9 cellular contexts compared by ENCODE assay signal in the genomic region with DNA sequence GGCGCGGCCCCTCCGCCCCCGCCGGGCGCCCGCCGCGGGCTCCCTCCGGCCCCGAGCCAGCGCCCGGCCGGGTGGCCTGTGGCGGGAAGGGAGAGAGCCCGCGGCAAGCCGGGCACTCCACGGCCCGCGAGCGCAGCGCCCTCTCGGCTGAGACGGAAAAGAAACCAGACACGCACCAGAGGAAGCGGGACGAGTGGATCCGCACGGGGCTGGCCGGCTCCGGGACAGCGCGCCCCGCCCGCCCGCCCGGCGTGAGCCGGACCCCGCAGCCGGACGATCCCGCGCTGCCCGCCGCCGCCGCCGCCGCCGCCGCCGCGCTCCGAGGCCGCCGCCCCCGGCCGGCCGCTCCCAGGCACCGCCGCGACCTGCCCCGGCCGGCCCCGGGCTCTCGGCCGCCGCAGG. TPM values are rescaled to one million over a fixed set of nuclear protein-coding genes. Genes with fewer than 3 reads are reported as not detected.
DNase-seq lines count a peak whose midpoint lies in the region; ATAC-seq and TF ChIP-seq lines count a peak whose summit lies in the region.
"Had no signal": no experiment of that assay in that cellular context is flagged by ENCODE, and none has a peak within 500 bp of the region (broad histone marks: within the 10 kb centered on the region; RNA-seq: fewer than 3 reads in every experiment).

No MANE protein-coding gene starts in this region.

- H3K9ac ChIP-seq in endodermal cell (ENCODE audit: extremely low read depth, low read length, poor library complexity, severe bottlenecking): no peak overlapping the region

- ATAC-seq in GM19023 (IDR thresholded peaks at IDR 0.05; ENCODE audit: unreplicated experiment) (peak; percentile 19), HG03139 (IDR thresholded peaks at IDR 0.05; ENCODE audit: unreplicated experiment) (peak; percentile 19), omental fat pad (ENCODE audit: low FRiP score) (peak; percentile 55), HG02973 (IDR thresholded peaks at IDR 0.05; ENCODE audit: unreplicated experiment) (no peak)

- no peaks in the 10 kb centered on the region for H3K27me3 ChIP-seq in endodermal cell (ENCODE audit: control insufficient read depth, insufficient read depth, low read length, poor library complexity, severe bottlenecking)

- H3K27me3 Mint-ChIP-seq in endodermal cell (ENCODE audit: insufficient read depth): peaks cover 2% of the 10 kb centered on the region
- H3K27me3 Mint-ChIP-seq: naive thymus-derived CD8-positive, alpha-beta T cell had no signal

- H3K4me1 ChIP-seq in endodermal cell (ENCODE audit: control insufficient read depth, insufficient read depth, low read length): peaks cover 8% of the 10 kb centered on the region

- H3K4me3 Mint-ChIP-seq in endodermal cell: peak overlapping the region; percentile 80

- no peak for TF ChIP-seq CTCF in WI38 (IDR thresholded peaks at IDR 0.05; ENCODE audit: low read depth, low read length)
- no peak for TF ChIP-seq CTCF in endodermal cell (conservative IDR thresholded peaks at IDR 0.05)
- no peak for TF ChIP-seq CTCF in omental fat pad (IDR thresholded peaks at IDR 0.05)

- no peaks in the 10 kb centered on the region for H3K36me3 Mint-ChIP-seq in endodermal cell (ENCODE audit: low read depth)
- H3K36me3 Mint-ChIP-seq: naive thymus-derived CD8-positive, alpha-beta T cell had no signal

- no peaks in the 10 kb centered on the region for H3K36me3 ChIP-seq in endodermal cell (ENCODE audit: control insufficient read depth, insufficient read depth, low read length)

- 0% methylated on average over 6 to 70 of the region's 70 CpGs for WGBS in endodermal cell (ENCODE audit: insufficient coverage in 1 of 2, insufficient read length in 1 of 2), 2 experiments

- no peaks in the 10 kb centered on the region for H3K9me3 ChIP-seq in endodermal cell (ENCODE audit: control insufficient read depth, low read length)

- peak overlapping the region; percentile 49 for H3K27ac ChIP-seq in endodermal cell (ENCODE audit: low read depth, low read length)

- H3K4me3 ChIP-seq in WI38 (ENCODE audit: low read depth, low read length): peak overlapping the region; percentile 90
- H3K4me3 ChIP-seq in endodermal cell (ENCODE audit: low read length): no peak overlapping the region

- H3K9me3 Mint-ChIP-seq in endodermal cell: no peaks in the 10 kb centered on the region
- H3K9me3 Mint-ChIP-seq: naive thymus-derived CD8-positive, alpha-beta T cell had no signal

- peaks cover 33% of the 10 kb centered on the region for H3K4me1 Mint-ChIP-seq in endodermal cell

- DNase-seq in AG08396 (ENCODE audit: low spot score) (peak; percentile 56), endodermal cell (no peak), omental fat pad (ENCODE audit: low spot score) (no peak), islet precursor cell (no peak)

- no peak overlapping the region for H3K27ac Mint-ChIP-seq in endodermal cell

RNA-seq across cellular contexts. Expression of a gene that starts 0.3 kb away (rescaled TPM):
- 10 to 100 TPM; 51.6 to 69.7 TPM for total RNA-seq in endodermal cell
- polyA plus RNA-seq in endodermal cell (2013, experiment 1 of 2): 88.3 TPM
- polyA plus RNA-seq in endodermal cell (2013, experiment 2 of 2): 94.2 TPM
- 100 to 1,000 TPM; 104 to 128 (median 114) TPM for total RNA-seq in omental fat pad
